In the genomic region with DNA sequence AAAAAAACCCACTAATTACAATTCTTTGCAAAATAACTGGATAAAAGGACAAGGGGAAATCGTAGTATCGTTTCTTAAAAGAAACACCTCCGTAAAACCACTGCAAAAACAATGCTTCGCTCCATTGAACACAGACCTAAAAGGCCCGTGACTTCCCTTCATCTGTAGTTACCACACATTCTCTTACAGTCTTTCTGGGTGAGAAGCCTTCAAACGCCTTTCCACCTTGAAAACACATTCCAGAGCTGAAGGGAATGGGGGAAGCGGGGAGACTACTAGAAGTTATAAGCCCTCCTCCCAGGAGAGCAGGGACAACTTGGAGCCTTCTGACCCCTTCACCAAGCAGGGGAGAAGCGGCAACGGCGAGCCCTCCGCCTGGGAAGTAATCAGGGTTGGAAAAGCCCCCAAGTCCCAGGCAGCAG, we compare ENCODE assay signal across 8 cellular contexts. TPM values are rescaled to one million over a fixed set of nuclear protein-coding genes. Genes with fewer than 3 reads are reported as not detected.
DNase-seq lines count a peak whose midpoint lies in the region; ATAC-seq and TF ChIP-seq lines count a peak whose summit lies in the region.

No MANE protein-coding gene starts in this region.

- TF ChIP-seq EP300 in stomach (IDR thresholded peaks at IDR 0.05) = no peak

- POLR2A ChIA-PET in OCI-LY7 (lab: Charles Lee) = interaction anchor here (0.6 to 1.5 kb wide), 3 partner anchors 67 to 336 kb away, joined by 3 read pairs; a partner anchor contains a TSS

- no TSS peak for BruUV-seq in OCI-LY7 (replicated peaks; lab: Mats Ljungman, UMichigan)

- peaks cover 15% of the 10 kb centered on the region; the same call in 1 of the 2 replicates for H4K20me1 ChIP-seq in OCI-LY7 (ENCODE audit: insufficient read depth, low read length)

- peak overlapping the region; percentile 86 for H3K4me3 ChIP-seq in OCI-LY7 (ENCODE audit: low read depth, low read length, poor library complexity, severe bottlenecking)
- peak overlapping the region; percentile 73 to 96 (median 84) for H3K4me3 ChIP-seq in stomach

- H3K4me1 ChIP-seq in OCI-LY7 (ENCODE audit: insufficient read depth, low read length, poor library complexity, severe bottlenecking) (peaks cover 23% of the 10 kb centered on the region), stomach (peaks cover 6 to 53% (median 28%) of the 10 kb centered on the region in 4 donors)

- 0 to 1% (median 0%) methylated on average over 10 to 11 of the region's 11 CpGs for WGBS in stomach, 5 donors

- no peaks in the 10 kb centered on the region for H3K36me3 ChIP-seq in OCI-LY7 (ENCODE audit: insufficient read depth, low read length)
- no peaks in the 10 kb centered on the region for H3K36me3 ChIP-seq in stomach

- H3K9me2 ChIP-seq in OCI-LY7 (ENCODE audit: insufficient read depth, low read length) = no peaks in the 10 kb centered on the region

- no peaks in the 10 kb centered on the region for H3K9me3 ChIP-seq in OCI-LY7 (ENCODE audit: low read length)
- H3K9me3 ChIP-seq in stomach = no peaks in the 10 kb centered on the region

- peak overlapping the region; percentile 90; the same call in 1 of the 2 replicates for H2AFZ ChIP-seq in OCI-LY7 (ENCODE audit: low read length)

- TF ChIP-seq POLR2A in GM18505 (IDR thresholded peaks at IDR 0.05; ENCODE audit: borderline replicate concordance, extremely low read depth, insufficient read depth, insufficient read length) (no peak), stomach (IDR thresholded peaks at IDR 0.05) (no peak)

- peak overlapping the region; percentile 86 for H3K4me2 ChIP-seq in OCI-LY7 (ENCODE audit: low read length)

- intact Hi-C loops in OCI-LY7 (cut with micrococcal nuclease; ENCODE audit: unreplicated experiment) = loop anchor here (2.0 to 5.0 kb wide), 4 partner anchors 109 to 575 kb away; a partner anchor contains a TSS
- intact Hi-C loops in stomach (cut with DNase I; ENCODE audit: low total_unique reads) = no loop called here

- peaks cover 52% of the 10 kb centered on the region for H3K79me2 ChIP-seq in OCI-LY7 (ENCODE audit: insufficient read depth, low read depth, low read length)

- DNase-seq in AML-193 (lab: John Stamatoyannopoulos, UW) (peak; percentile 38 to 56), OCI-LY7 (ENCODE audit: low spot score) (peak; percentile 68), caudate nucleus (lab: John Stamatoyannopoulos, UW) (peak in 15 of 61 donors; percentile 2 to 80 (median 57)), stomach (no peak), DMS153 treated with DMSO at 0.1 percent for 48 hours (lab: John Stamatoyannopoulos, UW; ENCODE audit: unreplicated experiment) (no peak)

- H3K27me3 ChIP-seq in layer of hippocampus (ENCODE audit: control insufficient read depth, insufficient read depth, low read length) (no peaks in the 10 kb centered on the region), stomach (no peaks in the 10 kb centered on the region)

- CTCF ChIA-PET in OCI-LY7 (lab: Charles Lee; ENCODE audit: unreplicated experiment) = no interaction called here

- ATAC-seq in GM18505 (IDR thresholded peaks at IDR 0.05; ENCODE audit: unreplicated experiment) = peak; percentile 42
- peak; percentile 49 for ATAC-seq in HG02885 (IDR thresholded peaks at IDR 0.05; ENCODE audit: poor library complexity, unreplicated experiment)

- TF ChIP-seq CTCF in OCI-LY7 (conservative IDR thresholded peaks at IDR 0.05; ENCODE audit: low read length) (no peak), stomach (IDR thresholded peaks at IDR 0.05) (no peak)

- H3K27ac ChIP-seq in OCI-LY7 (ENCODE audit: low read depth, low read length, poor library complexity, severe bottlenecking) (peak overlapping the region; percentile 62), caudate nucleus (ENCODE audit: low read depth, low read length) (peak overlapping the region; percentile 77), layer of hippocampus (ENCODE audit: low read depth, low read length) (peak overlapping the region; percentile 89), stomach (peak overlapping the region; percentile 86 to 95 (median 89))

RNA-seq across cellular contexts. Expression of a gene that starts 0.5 kb away (rescaled TPM):
- total RNA-seq in OCI-LY7 (2014; rRNA removed; shearing (Covaris generic)) = 13.3 and 15.4 TPM in 2 replicates
- total RNA-seq in OCI-LY7 (2022) (26.3 and 34.0 TPM in 2 replicates), stomach (100 to 1,000 TPM in 1 of 5 donors, 10 to 100 TPM in 4; 23.3 to 113 (median 37.1) TPM)
- 1 to 10 TPM; 6.4 to 8.7 (median 8.2) TPM for polyA plus RNA-seq in stomach

Comparison
In these comparisons a context has a peak if more than half of its experiments do, and no peak if none do; other contexts are left out.
1. DNase-seq: peak in AML-193 (2 of 2) and OCI-LY7 (single experiment); none in stomach (single experiment) and DMS153 treated with DMSO at 0.1 percent for 48 hours (single experiment).
2. Peak in every context shown above with its lines, with median percentiles within 50 percentile points of each other: H3K27ac ChIP-seq.